In genomic region chr5:1946776-1947175, GRCh38 we compare ENCODE assay signal across 19 cellular contexts.
DNase-seq lines count a peak whose midpoint lies in the region; ATAC-seq and TF ChIP-seq lines count a peak whose summit lies in the region.
"Had no signal": no experiment of that assay in that cellular context is flagged by ENCODE, and none has a peak within 500 bp of the region (broad histone marks: within the 10 kb centered on the region; RNA-seq: fewer than 3 reads in every experiment).

No MANE protein-coding gene starts in this region.

- intact Hi-C loops in Right ventricle myocardium superior (cut with DNase I) (loop anchor here (5.0 kb wide), 1 partner anchor 144 kb away; the partner anchor contains the start of gene NDUFS6), left ventricle myocardium superior (cut with micrococcal nuclease) (loop anchor here (5.0 kb wide), 1 partner anchor 64 kb away; the partner anchor contains the start of gene IRX4)

- H3K36me3 ChIP-seq in H7 (replicated peaks; ENCODE audit: control insufficient read depth, insufficient read depth, low read length) (no peaks in the 10 kb centered on the region), osteoblast (ENCODE audit: insufficient read depth, low read length) (no peaks in the 10 kb centered on the region)
- H3K36me3 ChIP-seq: Peyer's patch had no signal

- peaks cover 70% of the 10 kb centered on the region for H3K27me3 Mint-ChIP-seq in stimulated activated naive CD8-positive, alpha-beta T cell treated with anti-CD3 and anti-CD28 coated beads, Interleukin-15, amount 100 ng/mL, for 72 hours

- H3K79me2 ChIP-seq in osteoblast (ENCODE audit: insufficient read depth, low read length): no peaks in the 10 kb centered on the region

- H3K4me3 ChIP-seq in H7 (ENCODE audit: insufficient read depth, low read depth, low read length) (no peak overlapping the region), osteoblast (ENCODE audit: insufficient read depth, low read length) (no peak overlapping the region)
- H3K4me3 ChIP-seq: Peyer's patch had no signal

- H2AFZ ChIP-seq in osteoblast (ENCODE audit: low read length): no peak overlapping the region

- H3K4me1 ChIP-seq in osteoblast (ENCODE audit: insufficient read depth, low read length): no peaks in the 10 kb centered on the region
- H3K4me1 ChIP-seq: Peyer's patch had no signal

- no peak for TF ChIP-seq CTCF in osteoblast (IDR thresholded peaks at IDR 0.05; ENCODE audit: extremely low read depth, low read depth, low read length)

- no peak overlapping the region for H3K4me2 ChIP-seq in osteoblast (ENCODE audit: insufficient read depth, low read length)

- no peaks in the 10 kb centered on the region for H3K4me1 Mint-ChIP-seq in stimulated activated naive CD8-positive, alpha-beta T cell treated with anti-CD3 and anti-CD28 coated beads, Interleukin-15, amount 100 ng/mL, for 72 hours
- H3K4me1 Mint-ChIP-seq: IgD-negative memory B cell had no signal

- H3K27ac Mint-ChIP-seq in stimulated activated naive CD8-positive, alpha-beta T cell treated with anti-CD3 and anti-CD28 coated beads, Interleukin-15, amount 100 ng/mL, for 72 hours: no peak overlapping the region
- H3K27ac Mint-ChIP-seq: IgD-negative memory B cell had no signal

- H3K9me3 ChIP-seq in osteoblast (ENCODE audit: low read depth, low read length): peaks cover 3% of the 10 kb centered on the region
- H3K9me3 ChIP-seq: Peyer's patch had no signal

- H3K27me3 ChIP-seq in H7 (ENCODE audit: control insufficient read depth, insufficient read depth, low read length): no peaks in the 10 kb centered on the region
- no peaks in the 10 kb centered on the region for H3K27me3 ChIP-seq in osteoblast (ENCODE audit: insufficient read depth, low read length)
- H3K27me3 ChIP-seq: Peyer's patch had no signal

- no peaks in the 10 kb centered on the region for H4K20me1 ChIP-seq in osteoblast (ENCODE audit: insufficient read depth, low read length)

- DNase-seq in H7 (peak; percentile 42), Right ventricle myocardium superior (peak; percentile 72), left ventricle myocardium superior (peak; percentile 81), osteoblast (ENCODE audit: insufficient read length, low spot score, missing footprints) (peak; percentile 39)
- DNase-seq in stimulated activated naive CD8-positive, alpha-beta T cell treated with anti-CD3 and anti-CD28 coated beads, Interleukin-15, amount 100 ng/mL, for 72 hours: no peak
- DNase-seq: DMS53, EL, GOT3, NCI-H1105, NCI-H1694, NCI-H2081 treated with DMSO at 0.1 percent for 48 hours, NCI-H2171 treated with DMSO at 0.1 percent for 48 hours, NCI-H524 treated with DMSO at 0.1 percent for 48 hours, Peyer's patch had no signal

- no peak overlapping the region for H3K27ac ChIP-seq in osteoblast (ENCODE audit: low read depth, low read length)
- H3K27ac ChIP-seq: Peyer's patch had no signal

- H3K9me3 Mint-ChIP-seq in stimulated activated naive CD8-positive, alpha-beta T cell treated with anti-CD3 and anti-CD28 coated beads, Interleukin-15, amount 100 ng/mL, for 72 hours: no peaks in the 10 kb centered on the region

- ATAC-seq in Right ventricle myocardium superior (ENCODE audit: poor library complexity) (peak; percentile 76), left ventricle myocardium superior (peak; percentile 83), GM19035 (IDR thresholded peaks at IDR 0.05; ENCODE audit: unreplicated experiment) (no peak), HG02798 (IDR thresholded peaks at IDR 0.05; ENCODE audit: poor library complexity, unreplicated experiment) (no peak), GM18907 (IDR thresholded peaks at IDR 0.05; ENCODE audit: unreplicated experiment) (no peak)
- ATAC-seq in stimulated activated naive CD8-positive, alpha-beta T cell treated with anti-CD3 and anti-CD28 coated beads, Interleukin-15, amount 100 ng/mL, for 72 hours: no peak
- ATAC-seq: HCT116 had no signal

- H3K4me3 Mint-ChIP-seq in stimulated activated naive CD8-positive, alpha-beta T cell treated with anti-CD3 and anti-CD28 coated beads, Interleukin-15, amount 100 ng/mL, for 72 hours: no peak overlapping the region
- H3K4me3 Mint-ChIP-seq: IgD-negative memory B cell had no signal

Comparison
In these comparisons a context has a peak if more than half of its experiments do, and no peak if none do; other contexts are left out.
1. DNase-seq: peak in H7 (single experiment), Right ventricle myocardium superior (single experiment), left ventricle myocardium superior (single experiment) and osteoblast (single experiment); none in stimulated activated naive CD8-positive, alpha-beta T cell treated with anti-CD3 and anti-CD28 coated beads, Interleukin-15, amount 100 ng/mL, for 72 hours (0 of 2).
2. ATAC-seq: peak in Right ventricle myocardium superior (single experiment) and left ventricle myocardium superior (single experiment); none in GM19035 (single experiment), HG02798 (single experiment), stimulated activated naive CD8-positive, alpha-beta T cell treated with anti-CD3 and anti-CD28 coated beads, Interleukin-15, amount 100 ng/mL, for 72 hours (single experiment) and GM18907 (single experiment).